ENCODE assay signal across 24 cellular contexts in the genomic region with DNA sequence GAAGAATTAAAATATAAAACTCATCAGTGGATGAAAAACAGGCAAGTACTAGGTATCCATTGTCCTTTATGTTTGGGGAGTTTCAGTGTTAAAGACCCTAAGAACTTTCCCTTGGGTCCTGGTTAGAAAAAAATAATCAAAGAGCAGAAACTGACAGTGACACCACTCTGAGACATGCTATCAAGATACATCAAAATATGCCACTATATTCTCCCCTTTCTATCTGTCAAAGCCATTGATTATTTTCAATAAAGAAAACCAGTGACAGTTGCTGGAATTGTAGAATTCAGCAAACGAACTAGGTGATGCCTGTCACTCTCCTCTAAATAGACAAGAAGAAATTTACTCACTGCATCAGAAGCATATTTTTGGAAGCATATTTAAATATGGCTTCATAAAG.
"Had no signal": no experiment of that assay in that cellular context is flagged by ENCODE, and none has a peak within 500 bp of the region (broad histone marks: within the 10 kb centered on the region; RNA-seq: fewer than 3 reads in every experiment).

No MANE protein-coding gene starts in this region.

- DNase-seq: stimulated activated CD4-positive, alpha-beta T cell treated with anti-CD3 and anti-CD28 coated beads, Interleukin-2, amount 100 ng/mL, for 48 hours; stimulated activated CD4-positive, alpha-beta T cell treated with anti-CD3 and anti-CD28 coated beads, Interleukin-4, amount 100 ng/mL, for 1 hour; stimulated activated CD4-positive, alpha-beta T cell treated with anti-CD3 and anti-CD28 coated beads, Interleukin-4, amount 100 ng/mL, for 24 hours; stimulated activated CD4-positive, alpha-beta T cell treated with anti-CD3 and anti-CD28 coated beads, Interleukin-4, amount 100 ng/mL, for 4 hours; stimulated activated CD8-positive, alpha-beta memory T cell treated with anti-CD3 and anti-CD28 coated beads, Interleukin-4, amount 100 ng/mL, for 48 hours; stimulated activated naive B cell treated with anti-CD40 and anti-IgM and Interleukin-4, amounts not matched to agents 10 μg/mL and 1 μg/mL and 100 μg/mL, for 72 hours; stimulated activated naive CD4-positive, alpha-beta T cell; stimulated activated naive CD4-positive, alpha-beta T cell treated with Interleukin-2 at 50 U/mL for 16 hours; stimulated activated naive CD8-positive, alpha-beta T cell treated with anti-CD3 and anti-CD28 coated beads, Interleukin-15, amount 100 ng/mL, for 72 hours; stimulated activated naive CD8-positive, alpha-beta T cell treated with anti-CD3 and anti-CD28 coated beads, Interleukin-15, Interleukin-2, amounts not matched to agents 100 U/mL and 50 U/mL, for 24 hours; stomach; substantia nigra; testis; thyroid gland; tibial artery; transverse colon; trophoblast cell; upper lobe of left lung; upper lobe of right lung; uterus had no signal

- H3K4me3 ChIP-seq: stomach, suprapubic skin, testis, thoracic aorta, thyroid gland, tibial artery, tibial nerve, transverse colon, upper lobe of left lung, upper lobe of right lung, uterus, vagina had no signal

- H3K27ac ChIP-seq: stomach, suprapubic skin, testis, thoracic aorta, thyroid gland, tibial artery, tibial nerve, transverse colon, upper lobe of left lung, upper lobe of right lung, uterus, vagina had no signal

- H3K36me3 ChIP-seq: stomach, suprapubic skin, thoracic aorta, thyroid gland, tibial artery, tibial nerve, transverse colon, upper lobe of left lung, upper lobe of right lung, uterus, vagina had no signal

- H3K9me3 ChIP-seq: stomach, suprapubic skin, testis, thoracic aorta, thyroid gland, tibial artery, tibial nerve, transverse colon, upper lobe of left lung, upper lobe of right lung, uterus, vagina had no signal

- H3K27me3 ChIP-seq: stomach, suprapubic skin, testis, thyroid gland, tibial artery, tibial nerve, transverse colon, upper lobe of left lung, upper lobe of right lung, uterus, vagina had no signal
